ENCODE assay signal across 8 cellular contexts in the genomic region with DNA sequence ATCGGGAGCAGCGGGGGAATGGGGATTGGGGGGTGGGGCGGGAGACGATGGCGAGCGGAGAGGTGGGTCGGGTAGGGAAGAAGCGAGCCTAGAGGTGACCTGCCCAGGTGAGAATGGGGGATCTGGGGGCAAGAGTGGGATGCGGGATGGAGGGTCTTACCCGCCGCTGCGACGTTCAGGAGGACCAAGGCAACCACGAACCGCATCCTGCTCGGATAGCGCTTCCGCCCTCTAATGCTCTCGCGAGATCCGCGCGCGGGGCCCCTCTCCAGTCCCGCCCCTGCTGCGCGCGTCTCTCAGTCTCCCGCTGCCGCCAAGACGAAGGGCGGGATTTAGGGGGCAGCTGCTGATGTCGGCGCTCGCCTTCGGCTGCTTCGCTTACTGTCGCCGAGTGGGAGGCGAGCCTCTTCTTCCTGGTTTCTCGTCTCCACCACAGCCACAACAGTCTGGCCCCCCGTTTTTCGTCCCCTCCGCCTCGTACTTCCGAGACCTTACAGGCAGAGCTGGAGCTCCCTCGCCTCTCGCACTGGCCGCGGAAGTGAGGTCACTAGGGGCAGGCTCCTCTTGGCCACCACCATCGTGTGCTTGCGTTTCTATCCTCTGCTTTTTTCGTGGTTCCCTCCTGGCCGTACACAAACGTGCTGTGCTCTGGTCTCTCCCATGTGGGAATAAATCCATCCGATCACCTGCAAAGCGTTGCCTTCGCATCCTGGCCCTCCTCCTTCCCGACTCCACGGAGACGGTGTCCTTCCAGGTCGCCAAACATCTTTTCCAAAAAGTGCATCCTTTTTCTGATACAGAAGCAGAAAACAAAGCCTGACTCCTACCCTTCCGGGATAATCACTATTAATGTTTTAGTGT. TPM values are rescaled to one million over a fixed set of nuclear protein-coding genes. Genes with fewer than 3 reads are reported as not detected.
A peak's percentile ranks its signal among the peaks of the same experiment; 100 is the strongest.
DNase-seq lines count a peak whose midpoint lies in the region; ATAC-seq and TF ChIP-seq lines count a peak whose summit lies in the region.

A gene (minus strand): TSS at position 233 of the 861 bp plus-strand sequence. CDS start 27 bp downstream, at position 206.

- H3K27me3 Mint-ChIP-seq in T-helper 17 cell = no peaks in the 10 kb centered on the region

- H3K4me3 Mint-ChIP-seq in T-helper 17 cell = peak within 1 kb of the TSS; percentile 99

- TF ChIP-seq POLR2A in prostate gland (IDR thresholded peaks at IDR 0.05) = peak; percentile 97

- intact Hi-C loops in left ventricle myocardium superior (cut with micrococcal nuclease) (no loop called here), prostate gland (cut with DNase I) (loop anchor here (1.0 kb wide), 1 partner anchor 26 kb away; a partner anchor contains a TSS)

- peaks cover 39% of the 10 kb centered on the region for H3K4me1 Mint-ChIP-seq in T-helper 17 cell

- peak in 1 of 4 experiments; percentile 42 for TF ChIP-seq CTCF in prostate gland (IDR thresholded peaks at IDR 0.05)

- peak within 1 kb of the TSS; percentile 99 for H3K27ac Mint-ChIP-seq in T-helper 17 cell

- H3K27ac ChIP-seq in prostate gland = peak within 1 kb of the TSS; percentile 92 to 97

- H3K9me3 ChIP-seq in T-helper 17 cell (ENCODE audit: control insufficient read depth, low read length, poor library complexity, severe bottlenecking) = no peaks in the 10 kb centered on the region
- H3K9me3 ChIP-seq in prostate gland = no peaks in the 10 kb centered on the region

- H3K27me3 ChIP-seq in prostate gland (replicated peaks; ENCODE audit: insufficient read depth) = no peaks in the 10 kb centered on the region

- H3K4me3 ChIP-seq in prostate gland = peak within 1 kb of the TSS; percentile 50 to 87

- under 1% methylated on average over 63 of the region's 63 CpGs for WGBS in prostate gland

- ATAC-seq in GM18499 (IDR thresholded peaks at IDR 0.05; ENCODE audit: insufficient read depth, unreplicated experiment) = peak; percentile 56
- peak; percentile 79 for ATAC-seq in HG02938 (IDR thresholded peaks at IDR 0.05; ENCODE audit: unreplicated experiment)
- ATAC-seq in T-helper 17 cell = peak; percentile 89
- peak; percentile 98 for ATAC-seq in left ventricle myocardium superior

- DNase-seq in NCI-H187 (lab: John Stamatoyannopoulos, UW) = peak; percentile 90 to 91
- peak; percentile 89 to 93 (median 90) for DNase-seq in T-helper 17 cell
- DNase-seq in amygdala (lab: John Stamatoyannopoulos, UW) = peak; percentile 27 to 96 (median 88)
- peak; percentile 96 for DNase-seq in left ventricle myocardium superior
- peak; percentile 90 for DNase-seq in prostate gland (ENCODE audit: low spot score)
- peak; percentile 94 for DNase-seq in ureter (ENCODE audit: low spot score)

- H3K36me3 Mint-ChIP-seq in T-helper 17 cell (ENCODE audit: low read depth) = peaks cover 18% of the 10 kb centered on the region

- peaks cover 5% of the 10 kb centered on the region for H3K4me1 ChIP-seq in prostate gland (replicated peaks)

- H3K36me3 ChIP-seq in prostate gland = peaks cover 0 to 6% of the 10 kb centered on the region in 2 donors

RNA-seq across cellular contexts. Expression of the gene that starts here (rescaled TPM):
- total RNA-seq in T-helper 17 cell = 100 to 1,000 TPM; 122 to 125 TPM
- total RNA-seq in left ventricle myocardium superior = 66.9 TPM
- total RNA-seq in prostate gland = 100 to 1,000 TPM; 140 to 165 TPM
- total RNA-seq in ureter = 135 TPM

Comparison
In these comparisons a context has a peak if more than half of its experiments do, and no peak if none do; other contexts are left out.
1. Peak in every context shown above with its lines: DNase-seq, ATAC-seq, H3K4me3 ChIP-seq and H3K27ac ChIP-seq.